Comparison of ENCODE assay signal across 8 cellular contexts in the genomic region with DNA sequence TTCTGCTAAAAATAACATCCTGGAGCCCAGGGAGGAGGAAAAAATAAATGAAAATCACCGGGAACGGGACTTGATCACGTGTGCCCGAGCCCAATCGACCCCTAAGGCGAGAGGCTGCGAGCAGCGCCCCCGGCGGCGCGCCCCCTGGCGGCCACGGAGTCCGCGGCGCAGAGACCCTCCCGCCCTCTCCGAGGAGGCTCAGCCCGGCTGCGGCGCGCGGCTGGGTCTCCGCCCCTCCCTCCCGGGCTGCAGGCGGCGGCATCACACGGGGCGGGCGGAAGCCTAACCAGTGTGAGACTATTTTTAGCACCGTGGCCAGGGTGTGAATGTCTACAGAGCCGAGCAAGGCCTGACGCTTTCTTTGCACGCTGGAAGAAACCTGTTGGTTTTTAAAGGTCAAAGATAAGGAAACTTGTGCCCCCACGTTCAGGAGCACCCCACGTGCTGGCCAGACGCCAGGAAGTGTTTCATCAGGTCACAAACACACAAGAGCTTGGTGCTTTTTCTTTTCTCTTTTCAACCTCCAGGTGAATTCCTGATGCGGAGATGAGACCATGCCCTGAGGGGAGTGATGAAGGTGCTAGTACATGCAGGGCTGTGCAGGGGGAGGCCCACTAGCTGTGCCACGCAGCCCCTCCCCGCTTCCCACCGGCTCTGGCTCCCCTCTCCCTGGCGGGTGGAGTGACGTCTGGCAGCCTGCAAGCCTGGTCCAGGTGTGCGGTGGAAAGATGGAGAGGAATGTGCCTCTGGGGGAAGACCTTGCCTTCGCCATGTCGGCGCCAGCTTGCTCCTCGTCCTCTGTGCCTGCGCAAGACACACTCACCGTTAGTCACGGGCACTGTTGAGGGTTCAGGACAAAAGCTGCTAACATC. TPM values are rescaled to one million over a fixed set of nuclear protein-coding genes. Genes with fewer than 3 reads are reported as not detected.
DNase-seq lines count a peak whose midpoint lies in the region; ATAC-seq and TF ChIP-seq lines count a peak whose summit lies in the region.

No MANE protein-coding gene starts in this region.

- H3K27ac ChIP-seq in C4-2B (peak overlapping the region; percentile 34; the same call in 1 of the 2 replicates), colonic mucosa (no peak overlapping the region)

- no peaks in the 10 kb centered on the region for H3K36me3 ChIP-seq in colonic mucosa

- TF ChIP-seq CTCF in C4-2B (conservative IDR thresholded peaks at IDR 0.05) = peak; percentile 98
- peak; percentile 97 for TF ChIP-seq CTCF in colonic mucosa (IDR thresholded peaks at IDR 0.05)

- no peaks in the 10 kb centered on the region for H3K27me3 ChIP-seq in colonic mucosa

- H3K4me1 ChIP-seq in colonic mucosa = peaks cover 9% of the 10 kb centered on the region

- peak overlapping the region in 1 of 2 donors; percentile 47 for H3K9ac ChIP-seq in colonic mucosa (ENCODE audit: low read depth in 2 of 2, low read length in 2 of 2)

- intact Hi-C loops in colonic mucosa (cut with DNase I) = no loop called here

- ATAC-seq in GM19328 (IDR thresholded peaks at IDR 0.05; ENCODE audit: unreplicated experiment) (peak; percentile 96), HG03460 (IDR thresholded peaks at IDR 0.05; ENCODE audit: unreplicated experiment) (peak; percentile 93)

- no peaks in the 10 kb centered on the region for H3K9me3 ChIP-seq in colonic mucosa

- DNase-seq in NCI-H510A treated with DMSO at 0.1 percent for 48 hours (lab: John Stamatoyannopoulos, UW) = peak; percentile 91
- DNase-seq in activated CD4-positive, alpha-beta T cell treated with anti-CD3 and anti-CD28 coated beads for 4 hours = peak; percentile 91 to 93
- peak; percentile 88 for DNase-seq in colonic mucosa
- peak; percentile 96 for DNase-seq in left kidney (ENCODE audit: low read depth, low spot score)
- peak; percentile 89 for DNase-seq in stimulated activated CD4-positive, alpha-beta T cell treated with anti-CD3 and anti-CD28 coated beads, Interleukin-2, amount 100 ng/mL, for 4 hours (ENCODE audit: low read depth)

- no peak overlapping the region for H3K4me3 ChIP-seq in colonic mucosa

RNA-seq across cellular contexts. Expression of a gene that starts 35.3 kb away (rescaled TPM):
- total RNA-seq in colonic mucosa = 10 to 100 TPM; 30.8 to 44.5 TPM
